ENCODE assay signal across 20 cellular contexts in genomic region chr7:123003539-123004126, GRCh38. TPM values are rescaled to one million over a fixed set of nuclear protein-coding genes. Genes with fewer than 3 reads are reported as not detected.
"Had no signal": no experiment of that assay in that cellular context is flagged by ENCODE, and none has a peak within 500 bp of the region (broad histone marks: within the 10 kb centered on the region; RNA-seq: fewer than 3 reads in every experiment).

No MANE protein-coding gene starts in this region.

- H3K9me3 ChIP-seq: breast epithelium, testis had no signal

- DNase-seq: activated CD4-positive, alpha-beta T cell treated with anti-CD3 and anti-CD28 coated beads, Interleukin-2, amount 50 U/mL, for 48 hours; activated naive CD4-positive, alpha-beta T cell treated with Interleukin-2 at 50 U/mL for 16 hours; aorta; hippocampal formation; mesendoderm; natural killer cell; nucleus accumbens; stimulated activated CD4-positive, alpha-beta T cell treated with anti-CD3 and anti-CD28 coated beads, Interleukin-4, amount 100 ng/mL, for 4 hours; stimulated activated CD8-positive, alpha-beta memory T cell treated with anti-CD3 and anti-CD28 coated beads, Interleukin-4, amount 100 ng/mL, for 48 hours; stimulated activated naive CD8-positive, alpha-beta T cell treated with anti-CD3 and anti-CD28 coated beads, Interleukin-15, Interleukin-2, amounts not matched to agents 100 U/mL and 50 U/mL, for 24 hours; T-helper 9 cell; testis had no signal

- H3K27me3 Mint-ChIP-seq: activated T-helper 17 cell treated with anti-CD3 and anti-CD28 coated beads, Interleukin-2, amount 50 U/mL, for 72 hours had no signal

- H3K27me3 ChIP-seq: breast epithelium, testis had no signal

- H3K36me3 ChIP-seq: breast epithelium had no signal

- H3K4me1 Mint-ChIP-seq: activated T-helper 17 cell treated with anti-CD3 and anti-CD28 coated beads, Interleukin-2, amount 50 U/mL, for 72 hours; natural killer cell had no signal

- H3K9me3 Mint-ChIP-seq: activated T-helper 17 cell treated with anti-CD3 and anti-CD28 coated beads, Interleukin-2, amount 50 U/mL, for 72 hours had no signal

- H3K4me1 ChIP-seq: breast epithelium, testis had no signal

- ATAC-seq: activated T-helper 17 cell treated with anti-CD3 and anti-CD28 coated beads, Interleukin-2, amount 50 U/mL, for 72 hours; natural killer cell; stimulated activated naive CD8-positive, alpha-beta T cell treated with anti-CD3 and anti-CD28 coated beads, Interleukin-15, Interleukin-2, amounts not matched to agents 100 U/mL and 50 U/mL, for 24 hours had no signal

- H3K27ac Mint-ChIP-seq: activated T-helper 17 cell treated with anti-CD3 and anti-CD28 coated beads, Interleukin-2, amount 50 U/mL, for 72 hours; natural killer cell had no signal

- H3K27ac ChIP-seq: testis, VCaP had no signal

- H3K4me3 ChIP-seq: breast epithelium, testis had no signal

- H3K4me3 Mint-ChIP-seq: activated T-helper 17 cell treated with anti-CD3 and anti-CD28 coated beads, Interleukin-2, amount 50 U/mL, for 72 hours; natural killer cell had no signal

RNA-seq across cellular contexts. Expression of gene TAS2R16, which starts 8.1 kb away (rescaled TPM):
- total RNA-seq: activated T-helper 17 cell treated with anti-CD3 and anti-CD28 coated beads, Interleukin-2, amount 50 U/mL, for 72 hours; aorta; breast epithelium; cerebellum; dermis microvascular lymphatic vessel endothelial cell; lower leg skin; natural killer cell; skeletal muscle tissue; testis; ureter had no signal
